In genomic region chr10:115936926-115937755, GRCh38 we compare ENCODE assay signal across 16 cellular contexts.
DNase-seq lines count a peak whose midpoint lies in the region; ATAC-seq and TF ChIP-seq lines count a peak whose summit lies in the region.
"Had no signal": no experiment of that assay in that cellular context is flagged by ENCODE, and none has a peak within 500 bp of the region (broad histone marks: within the 10 kb centered on the region; RNA-seq: fewer than 3 reads in every experiment).

No MANE protein-coding gene starts in this region.

- H3K36me3 ChIP-seq in HAP-1 (replicated peaks): no peaks in the 10 kb centered on the region
- H3K36me3 ChIP-seq: left lung, ovary, thoracic aorta had no signal

- H3K9me3 ChIP-seq in HAP-1: no peaks in the 10 kb centered on the region
- H3K9me3 ChIP-seq: left lung, ovary, thoracic aorta had no signal

- H3K4me3 ChIP-seq in AG10803 (ENCODE audit: low read length) (no peak overlapping the region), choroid plexus epithelial cell (ENCODE audit: low read depth, low read length) (no peak overlapping the region), HAP-1 (no peak overlapping the region)
- H3K4me3 ChIP-seq: left lung, ovary, thoracic aorta had no signal

- in situ Hi-C loops in HAP-1 (cut with MboI; ENCODE audit: low sequenced_read_pairs): no loop called here

- no peaks in the 10 kb centered on the region for H3K27me3 ChIP-seq in HAP-1 (ENCODE audit: low read depth)
- H3K27me3 ChIP-seq: left lung, ovary had no signal

- DNase-seq in AG10803 (ENCODE audit: low read depth) (peak; percentile 71), NCI-H226 (peak; percentile 12), choroid plexus epithelial cell (ENCODE audit: low read depth) (peak; percentile 61), lung microvascular endothelial cell (ENCODE audit: low read depth in 2 of 2) (peak; percentile 33 to 54), HuH-7 (ENCODE audit: low spot score) (no peak), HAP-1 (ENCODE audit: low spot score in 2 of 2) (no peak), epidermal melanocyte (ENCODE audit: insufficient read length, low spot score) (no peak)
- DNase-seq: activated CD8-positive, alpha-beta T cell treated with anti-CD3 and anti-CD28 coated beads for 36 hours; activated naive CD8-positive, alpha-beta T cell treated with anti-CD3 and anti-CD28 coated beads, Interleukin-2, amount 50 U/mL, for 24 hours; hypothalamus; left lung; NCI-H1092 treated with DMSO at 0.1 percent for 48 hours; ovary; T-helper 1 cell had no signal

- TF ChIP-seq CTCF in AG10803 (conservative IDR thresholded peaks at IDR 0.05; ENCODE audit: low read length) (no peak), choroid plexus epithelial cell (conservative IDR thresholded peaks at IDR 0.05; ENCODE audit: low read depth, low read length) (no peak)

- no peaks in the 10 kb centered on the region; the same call in 1 of the 2 replicates for H3K4me1 ChIP-seq in HAP-1
- H3K4me1 ChIP-seq: left lung had no signal

- ATAC-seq in GM21447 (IDR thresholded peaks at IDR 0.05; ENCODE audit: unreplicated experiment): no peak
- ATAC-seq: activated CD8-positive, alpha-beta T cell treated with anti-CD3 and anti-CD28 coated beads for 36 hours; activated naive CD8-positive, alpha-beta T cell treated with anti-CD3 and anti-CD28 coated beads, Interleukin-2, amount 50 U/mL, for 24 hours; left lung had no signal

Comparison
In these comparisons a context has a peak if more than half of its experiments do, and no peak if none do; other contexts are left out.
1. DNase-seq: peak in AG10803 (single experiment), NCI-H226 (single experiment), choroid plexus epithelial cell (single experiment) and lung microvascular endothelial cell (2 of 2); none in HuH-7 (single experiment), HAP-1 (0 of 2) and epidermal melanocyte (single experiment).